9 cellular contexts compared by ENCODE assay signal in the genomic region with DNA sequence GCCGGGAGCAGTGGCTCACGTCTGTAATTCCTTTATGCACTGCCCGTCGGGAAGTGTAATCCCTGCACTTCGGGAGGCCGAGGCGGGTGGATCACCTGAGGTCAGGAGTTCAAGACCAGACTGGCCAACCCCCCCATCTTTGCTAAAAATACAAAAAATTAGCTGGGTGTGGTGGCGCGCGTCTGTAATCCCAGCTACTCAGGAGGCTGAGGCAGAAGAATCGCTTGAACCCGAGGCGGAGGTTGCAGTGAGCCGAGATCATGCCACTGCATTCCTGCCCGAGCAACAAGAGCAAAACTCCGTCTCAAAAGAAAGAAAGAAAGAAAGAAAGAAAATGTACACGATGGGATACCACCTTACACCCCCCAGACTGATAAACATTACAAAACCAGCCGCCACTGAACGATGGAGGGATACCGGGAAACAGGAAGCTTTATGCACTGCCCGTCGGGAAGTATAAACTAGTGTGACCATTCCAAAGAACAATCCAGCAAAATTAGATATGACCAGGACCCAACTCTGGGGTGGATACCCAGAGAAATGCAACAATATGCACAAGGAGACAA. TPM values are rescaled to one million over a fixed set of nuclear protein-coding genes. Genes with fewer than 3 reads are reported as not detected.
DNase-seq lines count a peak whose midpoint lies in the region; ATAC-seq and TF ChIP-seq lines count a peak whose summit lies in the region.
"Had no signal": no experiment of that assay in that cellular context is flagged by ENCODE, and none has a peak within 500 bp of the region (broad histone marks: within the 10 kb centered on the region; RNA-seq: fewer than 3 reads in every experiment).

No MANE protein-coding gene starts in this region.

- no peak for TF ChIP-seq CTCF in CD8-positive, alpha-beta T cell (IDR thresholded peaks at IDR 0.05)
- TF ChIP-seq CTCF in epithelial cell of esophagus (IDR thresholded peaks at IDR 0.05; ENCODE audit: insufficient read depth, low read depth, low read length, missing control alignments) (no peak), osteocyte (IDR thresholded peaks at IDR 0.05) (no peak)

- peak overlapping the region; percentile 98 for H3K27ac Mint-ChIP-seq in CD8-positive, alpha-beta T cell
- peak overlapping the region; percentile 91 for H3K27ac Mint-ChIP-seq in osteocyte (ENCODE audit: unreplicated experiment)

- H3K4me1 ChIP-seq in CD8-positive, alpha-beta T cell (ENCODE audit: insufficient read depth, low read length) = peaks cover 19% of the 10 kb centered on the region

- H3K36me3 Mint-ChIP-seq in CD8-positive, alpha-beta T cell = peaks cover 38% of the 10 kb centered on the region
- peaks cover 21% of the 10 kb centered on the region for H3K36me3 Mint-ChIP-seq in osteocyte (ENCODE audit: unreplicated experiment)

- no peak for DNase-seq in CD8-positive, alpha-beta T cell
- DNase-seq in RKO (ENCODE audit: low spot score) (peak; percentile 18), epithelial cell of esophagus (ENCODE audit: low read depth) (no peak), osteocyte (ENCODE audit: extremely low spot score, unreplicated experiment) (no peak), HEK293T (ENCODE audit: extremely low spot score) (no peak), midbrain (lab: John Stamatoyannopoulos, UW) (no peak)

- no peaks in the 10 kb centered on the region for H3K27me3 Mint-ChIP-seq in CD8-positive, alpha-beta T cell (ENCODE audit: low read depth)
- no peaks in the 10 kb centered on the region for H3K27me3 Mint-ChIP-seq in osteocyte (ENCODE audit: unreplicated experiment)

- CTCF ChIA-PET in CD8-positive, alpha-beta T cell (lab: Charles Lee) = interaction anchor here (1.6 kb wide), 2 partner anchors 11 to 18 kb away, joined by 4 read pairs; no protein-coding TSS in a partner anchor
- CTCF ChIA-PET in HEK293T (lab: Yijun Ruan, JAX) = interaction anchor here (1.0 to 1.7 kb wide), 3 partner anchors 12 to 76 kb away, joined by 3 to 8 read pairs (median 4); no protein-coding TSS in a partner anchor

- H3K9me3 Mint-ChIP-seq in CD8-positive, alpha-beta T cell = no peaks in the 10 kb centered on the region
- no peaks in the 10 kb centered on the region for H3K9me3 Mint-ChIP-seq in osteocyte (ENCODE audit: unreplicated experiment)

- H3K27me3 ChIP-seq in CD8-positive, alpha-beta T cell (ENCODE audit: insufficient read depth, low read length) = no peaks in the 10 kb centered on the region

- peak overlapping the region; percentile 100 for H3K4me3 Mint-ChIP-seq in CD8-positive, alpha-beta T cell
- peak overlapping the region; percentile 84 for H3K4me3 Mint-ChIP-seq in osteocyte (ENCODE audit: unreplicated experiment)

- no peaks in the 10 kb centered on the region for H3K9me3 ChIP-seq in CD8-positive, alpha-beta T cell (ENCODE audit: low read length)

- peaks cover 28% of the 10 kb centered on the region for H3K4me1 Mint-ChIP-seq in CD8-positive, alpha-beta T cell (ENCODE audit: low read depth)
- peaks cover 19% of the 10 kb centered on the region for H3K4me1 Mint-ChIP-seq in osteocyte (ENCODE audit: unreplicated experiment)

- peak overlapping the region; percentile 85 for H3K4me3 ChIP-seq in CD8-positive, alpha-beta T cell (ENCODE audit: low read depth, low read length)
- peak overlapping the region; percentile 80 for H3K4me3 ChIP-seq in epithelial cell of esophagus (ENCODE audit: low read length)

- ATAC-seq in CD8-positive, alpha-beta T cell = no peak
- ATAC-seq in HG03139 (IDR thresholded peaks at IDR 0.05; ENCODE audit: unreplicated experiment) (no peak), HG03442 (IDR thresholded peaks at IDR 0.05; ENCODE audit: unreplicated experiment) (no peak)

- no peak overlapping the region for H3K27ac ChIP-seq in CD8-positive, alpha-beta T cell (ENCODE audit: low read depth, low read length)

- intact Hi-C loops in CD8-positive, alpha-beta T cell (cut with DNase I, micrococcal nuclease) = loop anchor here (2.0 to 10.0 kb wide), 6 partner anchors 191 to 1244 kb away; a partner anchor contains a TSS

- POLR2A ChIA-PET in CD8-positive, alpha-beta T cell (lab: Charles Lee) = no interaction called here
- POLR2A ChIA-PET in HEK293T (lab: Yijun Ruan, JAX) = interaction anchor here (1.7 to 2.2 kb wide), 4 partner anchors 10 to 32 kb away, joined by 3 to 10 read pairs (median 6); no protein-coding TSS in a partner anchor

- peaks cover 11% of the 10 kb centered on the region for H3K36me3 ChIP-seq in CD8-positive, alpha-beta T cell (ENCODE audit: insufficient read depth, low read length)

TF ChIP-seq in HEK293T, 16 proteins besides CTCF, POLR2A, EP300 and RAD21:
- TF ChIP-seq LEF1 (IDR thresholded peaks at IDR 0.05; ENCODE audit: borderline replicate concordance) = no peak
- no peak for TF ChIP-seq BHLHE40 (IDR thresholded peaks at IDR 0.05; ENCODE audit: borderline replicate concordance)
- no peak for TF ChIP-seq CTBP1 (IDR thresholded peaks at IDR 0.05; ENCODE audit: borderline replicate concordance)
- TF ChIP-seq FOXM1 (IDR thresholded peaks at IDR 0.05; ENCODE audit: borderline replicate concordance) = no peak
- no peak for TF ChIP-seq ELF4 (IDR thresholded peaks at IDR 0.05)
- no peak for TF ChIP-seq FOXK2 (IDR thresholded peaks at IDR 0.05)
- no peak for TF ChIP-seq SP1 (IDR thresholded peaks at IDR 0.05)
- no peak for TF ChIP-seq SUZ12 (IDR thresholded peaks at IDR 0.05)
- TF ChIP-seq TARDBP (IDR thresholded peaks at IDR 0.05) = no peak
- no peak for TF ChIP-seq L3MBTL2 (conservative IDR thresholded peaks at IDR 0.05)
- TF ChIP-seq ZNF384 (IDR thresholded peaks at IDR 0.05) = no peak
- TF ChIP-seq ARNT (IDR thresholded peaks at IDR 0.05) = no peak
- TF ChIP-seq, protein P1, sequence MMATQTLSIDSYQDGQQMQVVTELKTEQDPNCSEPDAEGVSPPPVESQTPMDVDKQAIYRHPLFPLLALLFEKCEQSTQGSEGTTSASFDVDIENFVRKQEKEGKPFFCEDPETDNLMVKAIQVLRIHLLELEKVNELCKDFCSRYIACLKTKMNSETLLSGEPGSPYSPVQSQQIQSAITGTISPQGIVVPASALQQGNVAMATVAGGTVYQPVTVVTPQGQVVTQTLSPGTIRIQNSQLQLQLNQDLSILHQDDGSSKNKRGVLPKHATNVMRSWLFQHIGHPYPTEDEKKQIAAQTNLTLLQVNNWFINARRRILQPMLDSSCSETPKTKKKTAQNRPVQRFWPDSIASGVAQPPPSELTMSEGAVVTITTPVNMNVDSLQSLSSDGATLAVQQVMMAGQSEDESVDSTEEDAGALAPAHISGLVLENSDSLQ (IDR thresholded peaks at IDR 0.05) = no peak
- no peak for TF ChIP-seq NFRKB (IDR thresholded peaks at IDR 0.05)

RNA-seq across cellular contexts. Expression of a gene that starts 1.1 kb away (rescaled TPM):
- total RNA-seq in CD8-positive, alpha-beta T cell = 10 to 100 TPM; 67.5 to 76.9 TPM
- 58.6 and 62.0 TPM in 2 replicates for total RNA-seq in osteocyte

RNA-seq across cellular contexts. Expression of a gene that starts 46.6 kb away (rescaled TPM):
- total RNA-seq in CD8-positive, alpha-beta T cell = not detected
- total RNA-seq in osteocyte = not detected in 2 replicates
- total RNA-seq: T-helper 2 cell treated with Interferon-gamma antibody and Interleukin-4, amounts not matched to agents 100 ng/mL and 5 ng/mL, for 36 hours had no signal
